In the genomic region with DNA sequence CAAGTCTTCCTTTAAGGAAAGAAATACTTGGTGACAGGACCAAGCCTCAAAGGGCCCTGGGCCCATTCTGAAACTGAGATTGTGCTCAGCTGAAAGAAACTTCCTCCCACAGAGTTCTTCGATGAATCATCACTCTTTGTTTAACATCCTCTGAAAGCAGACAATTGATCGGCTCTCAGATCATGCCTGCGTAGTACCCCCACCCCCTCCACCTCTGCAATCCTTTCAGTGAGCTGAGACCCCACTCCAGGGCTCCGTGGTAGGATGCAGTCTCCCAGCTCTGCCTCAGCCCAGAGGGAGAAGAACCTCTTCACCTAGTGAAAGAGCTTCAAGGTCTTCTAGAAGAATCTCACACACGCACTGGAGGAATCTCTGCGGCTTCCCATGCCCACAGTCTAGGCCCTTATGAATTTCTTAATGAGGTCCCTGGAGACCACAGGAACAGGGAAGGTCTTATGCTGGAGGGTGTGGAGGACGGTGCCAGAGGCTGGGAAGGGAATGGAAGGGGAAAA, we compare ENCODE assay signal across 1 cellular context.
TF ChIP-seq lines count a peak whose summit lies in the region.

No MANE protein-coding gene starts in this region.

TF ChIP-seq in HCT116, 20 proteins besides CTCF, POLR2A, EP300 and RAD21 (continued from another document):
- TF ChIP-seq, protein P1, sequence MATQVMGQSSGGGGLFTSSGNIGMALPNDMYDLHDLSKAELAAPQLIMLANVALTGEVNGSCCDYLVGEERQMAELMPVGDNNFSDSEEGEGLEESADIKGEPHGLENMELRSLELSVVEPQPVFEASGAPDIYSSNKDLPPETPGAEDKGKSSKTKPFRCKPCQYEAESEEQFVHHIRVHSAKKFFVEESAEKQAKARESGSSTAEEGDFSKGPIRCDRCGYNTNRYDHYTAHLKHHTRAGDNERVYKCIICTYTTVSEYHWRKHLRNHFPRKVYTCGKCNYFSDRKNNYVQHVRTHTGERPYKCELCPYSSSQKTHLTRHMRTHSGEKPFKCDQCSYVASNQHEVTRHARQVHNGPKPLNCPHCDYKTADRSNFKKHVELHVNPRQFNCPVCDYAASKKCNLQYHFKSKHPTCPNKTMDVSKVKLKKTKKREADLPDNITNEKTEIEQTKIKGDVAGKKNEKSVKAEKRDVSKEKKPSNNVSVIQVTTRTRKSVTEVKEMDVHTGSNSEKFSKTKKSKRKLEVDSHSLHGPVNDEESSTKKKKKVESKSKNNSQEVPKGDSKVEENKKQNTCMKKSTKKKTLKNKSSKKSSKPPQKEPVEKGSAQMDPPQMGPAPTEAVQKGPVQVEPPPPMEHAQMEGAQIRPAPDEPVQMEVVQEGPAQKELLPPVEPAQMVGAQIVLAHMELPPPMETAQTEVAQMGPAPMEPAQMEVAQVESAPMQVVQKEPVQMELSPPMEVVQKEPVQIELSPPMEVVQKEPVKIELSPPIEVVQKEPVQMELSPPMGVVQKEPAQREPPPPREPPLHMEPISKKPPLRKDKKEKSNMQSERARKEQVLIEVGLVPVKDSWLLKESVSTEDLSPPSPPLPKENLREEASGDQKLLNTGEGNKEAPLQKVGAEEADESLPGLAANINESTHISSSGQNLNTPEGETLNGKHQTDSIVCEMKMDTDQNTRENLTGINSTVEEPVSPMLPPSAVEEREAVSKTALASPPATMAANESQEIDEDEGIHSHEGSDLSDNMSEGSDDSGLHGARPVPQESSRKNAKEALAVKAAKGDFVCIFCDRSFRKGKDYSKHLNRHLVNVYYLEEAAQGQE (IDR thresholded peaks at IDR 0.05; ENCODE audit: low read depth) = no peak
- TF ChIP-seq ZFX (IDR thresholded peaks at IDR 0.05) (no peak), YY1 (IDR thresholded peaks at IDR 0.05; ENCODE audit: extremely low read depth, insufficient replicate concordance, low read depth, low read length) (no peak), POLR2AphosphoS5 (IDR thresholded peaks at IDR 0.05; ENCODE audit: low read depth, low read length) (no peak)
- TF ChIP-seq, protein P2, sequence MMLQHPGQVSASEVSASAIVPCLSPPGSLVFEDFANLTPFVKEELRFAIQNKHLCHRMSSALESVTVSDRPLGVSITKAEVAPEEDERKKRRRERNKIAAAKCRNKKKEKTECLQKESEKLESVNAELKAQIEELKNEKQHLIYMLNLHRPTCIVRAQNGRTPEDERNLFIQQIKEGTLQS (IDR thresholded peaks at IDR 0.05) = no peak
- TF ChIP-seq, protein P3, sequence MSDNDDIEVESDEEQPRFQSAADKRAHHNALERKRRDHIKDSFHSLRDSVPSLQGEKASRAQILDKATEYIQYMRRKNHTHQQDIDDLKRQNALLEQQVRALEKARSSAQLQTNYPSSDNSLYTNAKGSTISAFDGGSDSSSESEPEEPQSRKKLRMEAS (IDR thresholded peaks at IDR 0.05) = no peak
